Comparison of ENCODE assay signal across 10 cellular contexts in genomic region chr15:63602595-63602994, GRCh38. TPM values are rescaled to one million over a fixed set of nuclear protein-coding genes. Genes with fewer than 3 reads are reported as not detected.
DNase-seq lines count a peak whose midpoint lies in the region; ATAC-seq and TF ChIP-seq lines count a peak whose summit lies in the region.
"Had no signal": no experiment of that assay in that cellular context is flagged by ENCODE, and none has a peak within 500 bp of the region (broad histone marks: within the 10 kb centered on the region; RNA-seq: fewer than 3 reads in every experiment).

No MANE protein-coding gene starts in this region.

- no peak for ATAC-seq in stimulated activated naive CD8-positive, alpha-beta T cell treated with anti-CD3 and anti-CD28 coated beads, Interleukin-15, amount 100 ng/mL, for 72 hours
- ATAC-seq in HG03097 (IDR thresholded peaks at IDR 0.05; ENCODE audit: low FRiP score, unreplicated experiment), result no peak

- 77% methylated on average over 3 of the region's 3 CpGs for WGBS in tibial nerve, 2 donors

- DNase-seq in stimulated activated naive CD8-positive, alpha-beta T cell treated with anti-CD3 and anti-CD28 coated beads, Interleukin-15, amount 100 ng/mL, for 72 hours, result no peak
- no peak for DNase-seq in activated CD4-positive, alpha-beta memory T cell treated with anti-CD3 and anti-CD28 coated beads, Interleukin-2, amount 10 ng/mL, durations not matched to agents 7 days and 5 days
- DNase-seq in SKM-1 (lab: John Stamatoyannopoulos, UW; ENCODE audit: unreplicated experiment) (no peak), tibial nerve (ENCODE audit: low spot score in 2 of 2) (no peak)
- DNase-seq: activated CD4-positive, alpha-beta T cell treated with anti-CD3 and anti-CD28 coated beads for 48 hours; uterus had no signal

- POLR2A ChIA-PET in activated CD4-positive, alpha-beta memory T cell treated with anti-CD3 and anti-CD28 coated beads, Interleukin-2, amount 10 ng/mL, durations not matched to agents 7 days and 5 days (lab: Charles Lee), result interaction anchor here (1.0 to 4.3 kb wide), 5 partner anchors 8 to 123 kb away, joined by 3 to 54 read pairs (median 3); partner anchors contain the start of gene USP3

- H3K9me3 Mint-ChIP-seq in stimulated activated naive CD8-positive, alpha-beta T cell treated with anti-CD3 and anti-CD28 coated beads, Interleukin-15, Interleukin-2, amounts not matched to agents 100 ng/mL and 50 ng/mL, for 24 hours, result no peaks in the 10 kb centered on the region
- no peaks in the 10 kb centered on the region for H3K9me3 Mint-ChIP-seq in stimulated activated naive CD8-positive, alpha-beta T cell treated with anti-CD3 and anti-CD28 coated beads, Interleukin-15, amount 100 ng/mL, for 72 hours
- H3K9me3 Mint-ChIP-seq in activated CD4-positive, alpha-beta memory T cell treated with anti-CD3 and anti-CD28 coated beads, Interleukin-2, amount 10 ng/mL, durations not matched to agents 7 days and 5 days, result no peaks in the 10 kb centered on the region

- H3K27me3 Mint-ChIP-seq in stimulated activated naive CD8-positive, alpha-beta T cell treated with anti-CD3 and anti-CD28 coated beads, Interleukin-15, Interleukin-2, amounts not matched to agents 100 ng/mL and 50 ng/mL, for 24 hours, result no peaks in the 10 kb centered on the region
- no peaks in the 10 kb centered on the region for H3K27me3 Mint-ChIP-seq in stimulated activated naive CD8-positive, alpha-beta T cell treated with anti-CD3 and anti-CD28 coated beads, Interleukin-15, amount 100 ng/mL, for 72 hours
- no peaks in the 10 kb centered on the region for H3K27me3 Mint-ChIP-seq in activated CD4-positive, alpha-beta memory T cell treated with anti-CD3 and anti-CD28 coated beads, Interleukin-2, amount 10 ng/mL, durations not matched to agents 7 days and 5 days

- H3K27ac Mint-ChIP-seq in stimulated activated naive CD8-positive, alpha-beta T cell treated with anti-CD3 and anti-CD28 coated beads, Interleukin-15, Interleukin-2, amounts not matched to agents 100 ng/mL and 50 ng/mL, for 24 hours, result no peak overlapping the region
- H3K27ac Mint-ChIP-seq in stimulated activated naive CD8-positive, alpha-beta T cell treated with anti-CD3 and anti-CD28 coated beads, Interleukin-15, amount 100 ng/mL, for 72 hours, result no peak overlapping the region
- no peak overlapping the region for H3K27ac Mint-ChIP-seq in activated CD4-positive, alpha-beta memory T cell treated with anti-CD3 and anti-CD28 coated beads, Interleukin-2, amount 10 ng/mL, durations not matched to agents 7 days and 5 days

- H3K36me3 Mint-ChIP-seq in stimulated activated naive CD8-positive, alpha-beta T cell treated with anti-CD3 and anti-CD28 coated beads, Interleukin-15, Interleukin-2, amounts not matched to agents 100 ng/mL and 50 ng/mL, for 24 hours (ENCODE audit: low read depth), result no peaks in the 10 kb centered on the region
- peaks cover 4% of the 10 kb centered on the region for H3K36me3 Mint-ChIP-seq in activated CD4-positive, alpha-beta memory T cell treated with anti-CD3 and anti-CD28 coated beads, Interleukin-2, amount 10 ng/mL, durations not matched to agents 7 days and 5 days (ENCODE audit: low read depth)

- H3K4me1 Mint-ChIP-seq in stimulated activated naive CD8-positive, alpha-beta T cell treated with anti-CD3 and anti-CD28 coated beads, Interleukin-15, Interleukin-2, amounts not matched to agents 100 ng/mL and 50 ng/mL, for 24 hours (ENCODE audit: low read depth), result peaks cover 49% of the 10 kb centered on the region
- peaks cover 67% of the 10 kb centered on the region for H3K4me1 Mint-ChIP-seq in stimulated activated naive CD8-positive, alpha-beta T cell treated with anti-CD3 and anti-CD28 coated beads, Interleukin-15, amount 100 ng/mL, for 72 hours
- peaks cover 58% of the 10 kb centered on the region for H3K4me1 Mint-ChIP-seq in activated CD4-positive, alpha-beta memory T cell treated with anti-CD3 and anti-CD28 coated beads, Interleukin-2, amount 10 ng/mL, durations not matched to agents 7 days and 5 days

- no peak for TF ChIP-seq POLR2A in tibial nerve (IDR thresholded peaks at IDR 0.05)

- CTCF ChIA-PET in activated CD4-positive, alpha-beta memory T cell treated with anti-CD3 and anti-CD28 coated beads, Interleukin-2, amount 10 ng/mL, durations not matched to agents 7 days and 5 days (lab: Charles Lee), result interaction anchor here (0.7 to 4.5 kb wide), 6 partner anchors 8 to 465 kb away, joined by 3 to 32 read pairs (median 7); partner anchors contain the start of gene USP3

- no peaks in the 10 kb centered on the region for H3K27me3 ChIP-seq in muscle layer of colon (ENCODE audit: control insufficient read depth in 1 of 2, insufficient read depth in 2 of 2, low read length in 2 of 2)
- H3K27me3 ChIP-seq in tibial nerve, result no peaks in the 10 kb centered on the region
- H3K27me3 ChIP-seq: uterus had no signal

- H3K9ac ChIP-seq in muscle layer of colon (ENCODE audit: low read length), result no peak overlapping the region

- no peak for TF ChIP-seq EP300 in tibial nerve (IDR thresholded peaks at IDR 0.05)

- peaks cover 25% of the 10 kb centered on the region for H3K4me1 ChIP-seq in muscle layer of colon (ENCODE audit: insufficient read depth, low read length)
- H3K4me1 ChIP-seq in tibial nerve, result peaks cover 0 to 58% (median 16%) of the 10 kb centered on the region in 4 donors
- H3K4me1 ChIP-seq: uterus had no signal

- peaks cover 1% of the 10 kb centered on the region for H3K36me3 ChIP-seq in muscle layer of colon (ENCODE audit: insufficient read depth, low read length)
- peaks cover 0 to 16% (median 0%) of the 10 kb centered on the region in 3 donors for H3K36me3 ChIP-seq in tibial nerve
- H3K36me3 ChIP-seq: uterus had no signal

- no peak for TF ChIP-seq CTCF in tibial nerve (IDR thresholded peaks at IDR 0.05)

- H3K4me3 ChIP-seq in muscle layer of colon (ENCODE audit: low read depth in 1 of 2, low read length in 2 of 2) (no peak overlapping the region), tibial nerve (no peak overlapping the region)
- H3K4me3 ChIP-seq: lung had no signal

- H3K27ac ChIP-seq in muscle layer of colon (ENCODE audit: low read depth, low read length) (peak overlapping the region; percentile 13), tibial nerve (no peak overlapping the region)

- H3K4me3 Mint-ChIP-seq in stimulated activated naive CD8-positive, alpha-beta T cell treated with anti-CD3 and anti-CD28 coated beads, Interleukin-15, Interleukin-2, amounts not matched to agents 100 ng/mL and 50 ng/mL, for 24 hours, result peak overlapping the region; percentile 4
- H3K4me3 Mint-ChIP-seq in stimulated activated naive CD8-positive, alpha-beta T cell treated with anti-CD3 and anti-CD28 coated beads, Interleukin-15, amount 100 ng/mL, for 72 hours, result peak overlapping the region in 1 of 2 donors; percentile 35
- H3K4me3 Mint-ChIP-seq in activated CD4-positive, alpha-beta memory T cell treated with anti-CD3 and anti-CD28 coated beads, Interleukin-2, amount 10 ng/mL, durations not matched to agents 7 days and 5 days, result peak overlapping the region; percentile 35

- H3K9me3 ChIP-seq in muscle layer of colon (ENCODE audit: low read length) (no peaks in the 10 kb centered on the region), tibial nerve (no peaks in the 10 kb centered on the region)
- H3K9me3 ChIP-seq: uterus had no signal

RNA-seq across cellular contexts. Expression of gene FBXL22, which starts 5.4 kb away (rescaled TPM):
- 1 to 10 TPM in 1 of 2 experiments, under 1 TPM in 1; 0.28 to 1.0 TPM for total RNA-seq in activated CD4-positive, alpha-beta memory T cell treated with anti-CD3 and anti-CD28 coated beads, Interleukin-2, amount 10 ng/mL, durations not matched to agents 7 days and 5 days
- 1 to 10 TPM in 2 of 4 donors, under 1 TPM in 1, not detected in 1; 0.63 to 2.8 (median 2.7) TPM for total RNA-seq in tibial nerve
